Comparison of ENCODE assay signal across 1 cellular context in the genomic region with DNA sequence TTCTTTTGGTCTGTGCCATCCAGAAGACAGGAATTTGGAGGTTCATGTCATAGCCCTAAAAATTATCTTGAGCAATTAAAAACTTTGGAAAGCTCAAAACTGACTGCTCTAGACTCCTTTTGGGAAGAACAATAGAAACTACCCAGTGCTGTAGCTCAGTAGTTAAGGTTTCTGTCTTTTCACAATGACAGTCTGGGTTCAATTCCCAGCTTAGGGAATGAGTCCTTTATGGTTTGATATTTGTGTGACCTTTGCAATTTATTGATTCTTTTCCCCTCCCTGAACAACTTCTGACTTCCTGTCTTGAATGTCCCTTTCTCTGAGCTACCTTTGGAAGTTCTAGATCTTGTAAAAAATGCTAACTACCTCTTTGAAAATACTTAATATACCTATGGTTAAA.
TF ChIP-seq lines count a peak whose summit lies in the region.

No MANE protein-coding gene starts in this region.

TF ChIP-seq in IMR-90, 13 proteins besides CTCF, POLR2A, EP300 and RAD21 (continued from another document):
- TF ChIP-seq MXI1 (IDR thresholded peaks at IDR 0.05; ENCODE audit: borderline replicate concordance, low read depth, low read length) (no peak), RCOR1 (IDR thresholded peaks at IDR 0.05; ENCODE audit: insufficient replicate concordance, low read length) (no peak), RFX5 (IDR thresholded peaks at IDR 0.05; ENCODE audit: low read depth, low read length) (no peak), MAFK (IDR thresholded peaks at IDR 0.05; ENCODE audit: low read depth, low read length) (no peak), FOS (IDR thresholded peaks at IDR 0.05; ENCODE audit: low read depth, low read length) (no peak), CEBPB (IDR thresholded peaks at IDR 0.05; ENCODE audit: low read depth, low read length) (no peak), CHD1 (IDR thresholded peaks at IDR 0.05; ENCODE audit: low read depth, low read length) (no peak), BHLHE40 (IDR thresholded peaks at IDR 0.05; ENCODE audit: low read depth, low read length) (no peak), MAZ (IDR thresholded peaks at IDR 0.05; ENCODE audit: borderline replicate concordance, low read depth, low read length) (no peak)
- TF ChIP-seq, protein P1, sequence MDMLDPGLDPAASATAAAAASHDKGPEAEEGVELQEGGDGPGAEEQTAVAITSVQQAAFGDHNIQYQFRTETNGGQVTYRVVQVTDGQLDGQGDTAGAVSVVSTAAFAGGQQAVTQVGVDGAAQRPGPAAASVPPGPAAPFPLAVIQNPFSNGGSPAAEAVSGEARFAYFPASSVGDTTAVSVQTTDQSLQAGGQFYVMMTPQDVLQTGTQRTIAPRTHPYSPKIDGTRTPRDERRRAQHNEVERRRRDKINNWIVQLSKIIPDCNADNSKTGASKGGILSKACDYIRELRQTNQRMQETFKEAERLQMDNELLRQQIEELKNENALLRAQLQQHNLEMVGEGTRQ (IDR thresholded peaks at IDR 0.05; ENCODE audit: low read depth, low read length): no peak
